Comparison of ENCODE assay signal across 8 cellular contexts in the genomic region with DNA sequence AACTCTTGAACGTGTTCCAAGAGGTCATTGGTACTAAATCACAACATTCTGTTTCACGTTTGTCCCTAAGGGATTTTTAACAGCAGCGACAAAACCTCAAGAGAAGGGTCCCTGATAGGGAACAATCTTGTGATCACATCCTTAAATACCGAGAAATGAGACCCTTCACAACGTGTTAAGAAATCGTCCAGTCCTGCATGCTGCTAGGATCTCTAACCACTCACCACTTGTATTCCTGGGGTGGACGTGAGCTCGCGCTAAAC.
DNase-seq lines count a peak whose midpoint lies in the region; ATAC-seq and TF ChIP-seq lines count a peak whose summit lies in the region.

No MANE protein-coding gene starts in this region.

- TF ChIP-seq RAD21 in SK-N-SH (IDR thresholded peaks at IDR 0.05; ENCODE audit: low read length): no peak

- in situ Hi-C loops in GM23248 (cut with MboI): no loop called here

- H3K79me2 ChIP-seq in GM23248 (ENCODE audit: insufficient read depth) (no peaks in the 10 kb centered on the region), SK-N-SH (ENCODE audit: insufficient read depth) (peaks cover 8% of the 10 kb centered on the region; the same call in 1 of the 2 replicates)

- no peaks in the 10 kb centered on the region for H3K9me3 ChIP-seq in GM23248 (ENCODE audit: low read depth)
- no peaks in the 10 kb centered on the region for H3K9me3 ChIP-seq in SK-N-SH

- CTCF ChIA-PET in SK-N-SH (lab: Yijun Ruan, JAX): interaction anchor here (0.6 to 2.1 kb wide), 3 partner anchors 37 to 230 kb away, joined by 3 to 7 read pairs (median 3); partner anchors contain the start of gene KRAS

- H3K9ac ChIP-seq in GM23248 (peak overlapping the region; percentile 100), SK-N-SH (peak overlapping the region; percentile 100)

- H4K20me1 ChIP-seq in GM23248 (ENCODE audit: insufficient read depth) (no peaks in the 10 kb centered on the region), SK-N-SH (ENCODE audit: insufficient read depth) (no peaks in the 10 kb centered on the region)

- peak overlapping the region; percentile 40 for H2AFZ ChIP-seq in GM23248
- 0 out of 2 replicates have a peak overlapping the region, but pooled peaks have one; percentile 0 for H2AFZ ChIP-seq in SK-N-SH (ENCODE audit: low read depth)

- H3K36me3 ChIP-seq in GM23248 (ENCODE audit: low read depth): no peaks in the 10 kb centered on the region
- no peaks in the 10 kb centered on the region for H3K36me3 ChIP-seq in SK-N-SH (replicated peaks in 1 of 2; ENCODE audit: control insufficient read depth in 1 of 2, insufficient read depth in 2 of 2, low read length in 1 of 2)

- 21 to 27% methylated on average over 9 of the region's 9 CpGs for WGBS in GM23248 (ENCODE audit: low coverage in 1 of 2, low lambda C conversion rate in 2 of 2, missing lambda C conversion rate in 2 of 2), 2 experiments
- 46% methylated on average over 9 of the region's 9 CpGs for WGBS in SK-N-SH (ENCODE audit: low lambda C conversion rate)

- TF ChIP-seq CTCF in SK-N-SH (IDR thresholded peaks at IDR 0.05) (no peak), fibroblast of the aortic adventitia (IDR thresholded peaks at IDR 0.05; ENCODE audit: insufficient read depth, low read length) (no peak)

- peak overlapping the region; percentile 99 for H3K27ac ChIP-seq in GM23248
- H3K27ac ChIP-seq in SK-N-SH (ENCODE audit: low read depth in 2 of 2, low read length in 1 of 2): peak overlapping the region; percentile 97 to 100

- H3K4me2 ChIP-seq in GM23248 (ENCODE audit: unreplicated experiment): peak overlapping the region; percentile 91
- peak overlapping the region; percentile 80 for H3K4me2 ChIP-seq in SK-N-SH

- no peak for ATAC-seq in GM18520 (IDR thresholded peaks at IDR 0.05; ENCODE audit: unreplicated experiment)

- TF ChIP-seq EP300 in SK-N-SH (IDR thresholded peaks at IDR 0.05; ENCODE audit: borderline replicate concordance in 1 of 2, low read depth in 1 of 2, low read length in 1 of 2): no peak

- peak overlapping the region; percentile 81 for H3K4me3 ChIP-seq in GM23248
- peak overlapping the region; percentile 73 to 96 for H3K4me3 ChIP-seq in SK-N-SH (ENCODE audit: low read depth in 2 of 2, low read length in 1 of 2)
- H3K4me3 ChIP-seq in fibroblast of the aortic adventitia (ENCODE audit: low read depth, low read length): peak overlapping the region; percentile 77

- H3K4me1 ChIP-seq in GM23248 (ENCODE audit: insufficient read depth): 0 out of 2 replicates have a peak, but pooled peaks cover 5% of the 10 kb centered on the region
- peaks cover 0 to 12% of the 10 kb centered on the region in 2 experiments; a peak in 2 of 4 replicates for H3K4me1 ChIP-seq in SK-N-SH (ENCODE audit: control insufficient read depth in 1 of 2, insufficient read depth in 2 of 2, low read depth in 1 of 2, low read length in 1 of 2)

- DNase-seq in GM23248 (no peak), SK-N-SH (no peak), fibroblast of the aortic adventitia (ENCODE audit: low read depth) (no peak), renal cortical epithelial cell (ENCODE audit: low read depth) (peak; percentile 14), SW 1271 (lab: John Stamatoyannopoulos, UW) (no peak), NCI-H2081 (lab: John Stamatoyannopoulos, UW) (no peak)
- DNase-seq in activated CD4-positive, alpha-beta T cell treated with anti-CD3 and anti-CD28 coated beads, Interleukin-2, amount 50 U/mL, for 4 hours: no peak

- no peaks in the 10 kb centered on the region for H3K27me3 ChIP-seq in GM23248 (replicated peaks; ENCODE audit: insufficient read depth)
- H3K27me3 ChIP-seq in SK-N-SH (ENCODE audit: insufficient read depth): no peaks in the 10 kb centered on the region

- POLR2A ChIA-PET in SK-N-SH (lab: Yijun Ruan, JAX): interaction anchor here (0.6 to 0.8 kb wide), 3 partner anchors 129 to 409 kb away, joined by 3 to 4 read pairs (median 3); no protein-coding TSS in a partner anchor

- no peaks in the 10 kb centered on the region for H3K9me2 ChIP-seq in GM23248 (ENCODE audit: insufficient read depth)
- no peaks in the 10 kb centered on the region for H3K9me2 ChIP-seq in SK-N-SH

- H3F3A ChIP-seq in GM23248 (ENCODE audit: insufficient read depth) (peaks cover 26% of the 10 kb centered on the region), SK-N-SH (replicated peaks; ENCODE audit: insufficient read depth) (peaks cover 3% of the 10 kb centered on the region)

TF ChIP-seq in SK-N-SH, 30 proteins besides CTCF, POLR2A, EP300 and RAD21:
- no peak for TF ChIP-seq ZBTB33 (IDR thresholded peaks at IDR 0.05; ENCODE audit: borderline replicate concordance, low read depth)
- TF ChIP-seq SMC3 (IDR thresholded peaks at IDR 0.05; ENCODE audit: low read depth, low read length): no peak
TF ChIP-seq in SK-N-SH: peak in this region for 0.
